24 cellular contexts compared by ENCODE assay signal in the genomic region with DNA sequence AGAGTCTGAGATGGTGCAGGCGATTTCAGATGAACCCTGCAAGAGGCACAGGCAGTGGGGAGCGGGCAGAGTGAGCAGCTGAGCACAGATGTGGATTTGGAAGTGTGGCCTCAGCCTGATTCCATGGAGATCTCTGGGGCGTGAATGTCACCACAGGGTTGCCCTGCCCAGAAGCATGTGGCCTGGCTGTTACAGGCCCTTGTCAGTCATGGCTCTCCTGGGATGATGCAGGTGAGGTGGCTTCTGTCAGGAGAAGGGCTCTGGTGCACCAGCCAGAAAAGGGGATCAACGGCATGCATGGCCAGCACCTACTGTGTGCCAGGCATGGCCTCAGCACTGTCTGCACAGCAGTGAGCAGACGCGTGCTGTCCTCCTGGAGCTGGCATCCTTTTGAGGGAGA.
"Had no signal": no experiment of that assay in that cellular context is flagged by ENCODE, and none has a peak within 500 bp of the region (broad histone marks: within the 10 kb centered on the region; RNA-seq: fewer than 3 reads in every experiment).

No MANE protein-coding gene starts in this region.

- H3K4me3 Mint-ChIP-seq: activated T-cell treated with anti-CD3 and anti-CD28 coated beads, Interleukin-2, amount 50 U/mL, for 72 hours; brain; central memory CD8-positive, alpha-beta T cell; nephron progenitor cell; stimulated activated naive CD8-positive, alpha-beta T cell treated with anti-CD3 and anti-CD28 coated beads, Interleukin-15, Interleukin-2, amounts not matched to agents 100 ng/mL and 50 ng/mL, for 24 hours; type B pancreatic cell had no signal

- H3K27ac Mint-ChIP-seq: activated naive CD8-positive, alpha-beta T cell treated with anti-CD3 and anti-CD28 coated beads for 36 hours; activated T-cell treated with anti-CD3 and anti-CD28 coated beads, Interleukin-2, amount 50 U/mL, for 72 hours; brain; nephron progenitor cell; stimulated activated naive CD8-positive, alpha-beta T cell treated with anti-CD3 and anti-CD28 coated beads, Interleukin-15, Interleukin-2, amounts not matched to agents 100 ng/mL and 50 ng/mL, for 24 hours; type B pancreatic cell had no signal

- H3K9me3 ChIP-seq: suprapubic skin had no signal

- H3K27ac ChIP-seq: foreskin keratinocyte, hepatocyte, suprapubic skin, VCaP had no signal

- H3K4me3 ChIP-seq: hepatocyte, suprapubic skin had no signal

- H3K9me3 Mint-ChIP-seq: activated naive CD8-positive, alpha-beta T cell treated with anti-CD3 and anti-CD28 coated beads for 36 hours; activated T-cell treated with anti-CD3 and anti-CD28 coated beads, Interleukin-2, amount 50 U/mL, for 72 hours; central memory CD8-positive, alpha-beta T cell; nephron progenitor cell; stimulated activated naive CD8-positive, alpha-beta T cell treated with anti-CD3 and anti-CD28 coated beads, Interleukin-15, Interleukin-2, amounts not matched to agents 100 ng/mL and 50 ng/mL, for 24 hours; type B pancreatic cell had no signal

- DNase-seq: activated CD4-positive, alpha-beta T cell treated with anti-CD3 and anti-CD28 coated beads, Interleukin-2, amount 50 U/mL, for 1 hour; activated CD4-positive, CD25-positive, alpha-beta regulatory T cell treated with anti-CD3 and anti-CD28 coated beads, Interleukin-2, amount 50 U/mL, for 72 hours; activated CD8-positive, alpha-beta memory T cell treated with anti-CD3 and anti-CD28 coated beads, Interleukin-2, amount 50 U/mL, for 4 hours; activated gamma-delta T cell treated with Interleukin-2 at 50 U/mL for 16 hours; activated naive CD8-positive, alpha-beta T cell treated with anti-CD3 and anti-CD28 coated beads for 36 hours; activated T-cell treated with anti-CD3 and anti-CD28 coated beads, Interleukin-2, amount 50 U/mL, for 72 hours; amniotic stem cell; cortex of kidney; effector CD4-positive, alpha-beta T cell; foreskin keratinocyte; nephron progenitor cell; occipital lobe; retina; stimulated activated CD4-positive, alpha-beta T cell treated with anti-CD3 and anti-CD28 coated beads, Interleukin-15, amount 100 ng/mL, for 24 hours; stimulated activated CD4-positive, alpha-beta T cell treated with anti-CD3 and anti-CD28 coated beads, Interleukin-2, amount 100 ng/mL, for 48 hours; SW 1271; T-helper 2 cell had no signal

- H3K27me3 Mint-ChIP-seq: activated naive CD8-positive, alpha-beta T cell treated with anti-CD3 and anti-CD28 coated beads for 36 hours; central memory CD8-positive, alpha-beta T cell; stimulated activated naive CD8-positive, alpha-beta T cell treated with anti-CD3 and anti-CD28 coated beads, Interleukin-15, Interleukin-2, amounts not matched to agents 100 ng/mL and 50 ng/mL, for 24 hours; type B pancreatic cell had no signal

- H3K36me3 Mint-ChIP-seq: activated naive CD8-positive, alpha-beta T cell treated with anti-CD3 and anti-CD28 coated beads for 36 hours had no signal

- H3K27me3 ChIP-seq: foreskin keratinocyte, hepatocyte, suprapubic skin had no signal

- H3K4me1 Mint-ChIP-seq: activated naive CD8-positive, alpha-beta T cell treated with anti-CD3 and anti-CD28 coated beads for 36 hours had no signal
